In genomic region chr3:148464246-148464645, GRCh38 we compare ENCODE assay signal across 27 cellular contexts.
DNase-seq lines count a peak whose midpoint lies in the region; ATAC-seq, FAIRE-seq and TF ChIP-seq lines count a peak whose summit lies in the region.
"Had no signal": no experiment of that assay in that cellular context is flagged by ENCODE, and none has a peak within 500 bp of the region (broad histone marks: within the 10 kb centered on the region; RNA-seq: fewer than 3 reads in every experiment).

No MANE protein-coding gene starts in this region.

- no peak for ATAC-seq in stimulated activated memory B cell treated with anti-CD40 and anti-IgM and Interleukin-4, amounts not matched to agents 10 μg/mL and 1 μg/mL and 100 μg/mL, for 72 hours
- ATAC-seq: activated CD8-positive, alpha-beta T cell treated with anti-CD3 and anti-CD28 coated beads, Interleukin-2, amount 10 ng/mL, durations not matched to agents 7 days and 5 days; CD8-positive, alpha-beta T cell; effector memory CD8-positive, alpha-beta T cell; K562; lower lobe of right lung; naive thymus-derived CD8-positive, alpha-beta T cell had no signal

- no peak overlapping the region for H3K4me3 Mint-ChIP-seq in astrocyte (ENCODE audit: unreplicated experiment)
- H3K4me3 Mint-ChIP-seq in stimulated activated memory B cell treated with anti-CD40 and anti-IgM and Interleukin-4, amounts not matched to agents 10 μg/mL and 1 μg/mL and 100 μg/mL, for 72 hours = no peak overlapping the region
- no peak overlapping the region for H3K4me3 Mint-ChIP-seq in activated T-cell treated with anti-CD3 and anti-CD28 coated beads, Interleukin-2, amount 50 U/mL, for 24 hours
- H3K4me3 Mint-ChIP-seq: activated CD8-positive, alpha-beta T cell treated with anti-CD3 and anti-CD28 coated beads, Interleukin-2, amount 10 ng/mL, durations not matched to agents 7 days and 5 days; CD8-positive, alpha-beta T cell; effector memory CD8-positive, alpha-beta T cell; naive thymus-derived CD8-positive, alpha-beta T cell; stimulated activated naive CD8-positive, alpha-beta T cell treated with anti-CD3 and anti-CD28 coated beads, Interleukin-15, Interleukin-2, amounts not matched to agents 100 ng/mL and 50 ng/mL, for 24 hours had no signal

- H3K4me3 ChIP-seq in astrocyte (ENCODE audit: insufficient read depth, low read depth, low read length) (no peak overlapping the region), fibroblast of pulmonary artery (replicated peaks; ENCODE audit: low read depth, low read length) (no peak overlapping the region)
- H3K4me3 ChIP-seq: coronary artery, esophagus muscularis mucosa, K562, lower lobe of right lung, skin epidermis, vagina had no signal

- H3K4me1 ChIP-seq in astrocyte (ENCODE audit: insufficient read depth, low read length) = peaks cover 6% of the 10 kb centered on the region
- H3K4me1 ChIP-seq: esophagus muscularis mucosa, lower lobe of right lung, vagina had no signal

- H3K27me3 Mint-ChIP-seq in astrocyte (ENCODE audit: low read depth, unreplicated experiment) = no peaks in the 10 kb centered on the region
- H3K27me3 Mint-ChIP-seq in stimulated activated memory B cell treated with anti-CD40 and anti-IgM and Interleukin-4, amounts not matched to agents 10 μg/mL and 1 μg/mL and 100 μg/mL, for 72 hours = no peaks in the 10 kb centered on the region
- no peaks in the 10 kb centered on the region for H3K27me3 Mint-ChIP-seq in activated T-cell treated with anti-CD3 and anti-CD28 coated beads, Interleukin-2, amount 50 U/mL, for 24 hours
- H3K27me3 Mint-ChIP-seq: effector memory CD8-positive, alpha-beta T cell; naive thymus-derived CD8-positive, alpha-beta T cell; stimulated activated naive CD8-positive, alpha-beta T cell treated with anti-CD3 and anti-CD28 coated beads, Interleukin-15, Interleukin-2, amounts not matched to agents 100 ng/mL and 50 ng/mL, for 24 hours had no signal

- peaks cover 27% of the 10 kb centered on the region for H3K4me1 Mint-ChIP-seq in astrocyte (ENCODE audit: low read depth, unreplicated experiment)
- H3K4me1 Mint-ChIP-seq in stimulated activated memory B cell treated with anti-CD40 and anti-IgM and Interleukin-4, amounts not matched to agents 10 μg/mL and 1 μg/mL and 100 μg/mL, for 72 hours = no peaks in the 10 kb centered on the region
- no peaks in the 10 kb centered on the region for H3K4me1 Mint-ChIP-seq in activated T-cell treated with anti-CD3 and anti-CD28 coated beads, Interleukin-2, amount 50 U/mL, for 24 hours (ENCODE audit: low read depth)
- H3K4me1 Mint-ChIP-seq: naive thymus-derived CD8-positive, alpha-beta T cell had no signal

- no peaks in the 10 kb centered on the region for H3K36me3 ChIP-seq in astrocyte (ENCODE audit: insufficient read depth, low read length)
- H3K36me3 ChIP-seq: esophagus muscularis mucosa, lower lobe of right lung, vagina had no signal

- H3K79me2 ChIP-seq in astrocyte (ENCODE audit: insufficient read depth, low read length) = no peaks in the 10 kb centered on the region

- H3K36me3 Mint-ChIP-seq in astrocyte (ENCODE audit: low read depth, unreplicated experiment) = no peaks in the 10 kb centered on the region
- H3K36me3 Mint-ChIP-seq in stimulated activated memory B cell treated with anti-CD40 and anti-IgM and Interleukin-4, amounts not matched to agents 10 μg/mL and 1 μg/mL and 100 μg/mL, for 72 hours = no peaks in the 10 kb centered on the region
- no peaks in the 10 kb centered on the region for H3K36me3 Mint-ChIP-seq in activated T-cell treated with anti-CD3 and anti-CD28 coated beads, Interleukin-2, amount 50 U/mL, for 24 hours (ENCODE audit: low read depth)
- H3K36me3 Mint-ChIP-seq: CD8-positive, alpha-beta T cell; naive thymus-derived CD8-positive, alpha-beta T cell had no signal

- no peak for TF ChIP-seq CTCF in astrocyte (IDR thresholded peaks at IDR 0.05; ENCODE audit: insufficient read depth, low read depth, low read length)
- no peak for TF ChIP-seq CTCF in fibroblast of pulmonary artery (IDR thresholded peaks at IDR 0.05; ENCODE audit: low read length, missing control alignments)

- no peak overlapping the region for H3K27ac Mint-ChIP-seq in astrocyte (ENCODE audit: unreplicated experiment)
- H3K27ac Mint-ChIP-seq in stimulated activated memory B cell treated with anti-CD40 and anti-IgM and Interleukin-4, amounts not matched to agents 10 μg/mL and 1 μg/mL and 100 μg/mL, for 72 hours = no peak overlapping the region
- H3K27ac Mint-ChIP-seq in activated T-cell treated with anti-CD3 and anti-CD28 coated beads, Interleukin-2, amount 50 U/mL, for 24 hours = no peak overlapping the region
- H3K27ac Mint-ChIP-seq: activated CD8-positive, alpha-beta T cell treated with anti-CD3 and anti-CD28 coated beads, Interleukin-2, amount 10 ng/mL, durations not matched to agents 7 days and 5 days; CD8-positive, alpha-beta T cell; effector memory CD8-positive, alpha-beta T cell; naive thymus-derived CD8-positive, alpha-beta T cell; stimulated activated naive CD8-positive, alpha-beta T cell treated with anti-CD3 and anti-CD28 coated beads, Interleukin-15, Interleukin-2, amounts not matched to agents 100 ng/mL and 50 ng/mL, for 24 hours had no signal

- no peaks in the 10 kb centered on the region for H3K27me3 ChIP-seq in astrocyte (ENCODE audit: insufficient read depth, low read length)
- H3K27me3 ChIP-seq: esophagus muscularis mucosa, vagina had no signal

- H2AFZ ChIP-seq in astrocyte (ENCODE audit: low read depth, low read length) = no peak overlapping the region

- no peaks in the 10 kb centered on the region for H4K20me1 ChIP-seq in astrocyte (ENCODE audit: insufficient read depth, low read length)

- H3K9me3 Mint-ChIP-seq in astrocyte (ENCODE audit: unreplicated experiment) = no peaks in the 10 kb centered on the region
- no peaks in the 10 kb centered on the region for H3K9me3 Mint-ChIP-seq in stimulated activated memory B cell treated with anti-CD40 and anti-IgM and Interleukin-4, amounts not matched to agents 10 μg/mL and 1 μg/mL and 100 μg/mL, for 72 hours
- peaks cover 7% of the 10 kb centered on the region for H3K9me3 Mint-ChIP-seq in activated T-cell treated with anti-CD3 and anti-CD28 coated beads, Interleukin-2, amount 50 U/mL, for 24 hours
- H3K9me3 Mint-ChIP-seq: CD8-positive, alpha-beta T cell; stimulated activated naive CD8-positive, alpha-beta T cell treated with anti-CD3 and anti-CD28 coated beads, Interleukin-15, Interleukin-2, amounts not matched to agents 100 ng/mL and 50 ng/mL, for 24 hours had no signal

- DNase-seq in AG20443 (ENCODE audit: low spot score) (peak; percentile 8), HTR-8/SVneo (ENCODE audit: insufficient read length, low spot score) (peak; percentile 3), astrocyte (ENCODE audit: low read depth) (peak; percentile 17), fibroblast of pulmonary artery (ENCODE audit: low read depth) (peak; percentile 53), hippocampal formation (lab: John Stamatoyannopoulos, UW) (no peak)
- DNase-seq in activated T-cell treated with anti-CD3 and anti-CD28 coated beads, Interleukin-2, amount 50 U/mL, for 24 hours = no peak
- no peak for DNase-seq in activated CD4-positive, alpha-beta T cell treated with anti-CD3 and anti-CD28 coated beads, Interleukin-2, amount 50 U/mL, for 48 hours
- DNase-seq: activated CD8-positive, alpha-beta T cell treated with anti-CD3 and anti-CD28 coated beads, Interleukin-2, amount 10 ng/mL, durations not matched to agents 7 days and 5 days; activated gamma-delta T cell treated with Interleukin-2 at 50 U/mL for 16 hours; activated T-cell treated with anti-CD3 and anti-CD28 coated beads, Interleukin-2, amount 50 U/mL, for 1 hour; CD8-positive, alpha-beta T cell; DMS 273 treated with DMSO at 0.1 percent for 48 hours; effector memory CD8-positive, alpha-beta T cell; H7; kidney; lower lobe of right lung; naive thymus-derived CD8-positive, alpha-beta T cell; NCI-H1417 treated with DMSO at 0.1 percent for 48 hours; NCI-H510A had no signal

- no peaks in the 10 kb centered on the region for H3K9me3 ChIP-seq in astrocyte (ENCODE audit: insufficient read depth, low read depth, low read length)
- H3K9me3 ChIP-seq: esophagus muscularis mucosa, lower lobe of right lung, vagina had no signal

- no peak overlapping the region for H3K9ac ChIP-seq in astrocyte (ENCODE audit: low read length)

- no peak overlapping the region for H3K27ac ChIP-seq in astrocyte (ENCODE audit: low read depth, low read length)
- H3K27ac ChIP-seq: coronary artery, esophagus muscularis mucosa, lower lobe of right lung, skin epidermis, vagina had no signal

- no peak for FAIRE-seq in HTR-8/SVneo (lab: Jason Lieb, UNC)
- FAIRE-seq in astrocyte (lab: Jason Lieb, UNC) = peak; percentile 20
- FAIRE-seq: bronchial epithelial cell, K562, kidney had no signal

- H3K4me2 ChIP-seq in astrocyte (ENCODE audit: low read length) = no peak overlapping the region

Comparison
In these comparisons a context has a peak if more than half of its experiments do, and no peak if none do; other contexts are left out.
1. DNase-seq: peak in AG20443 (single experiment), HTR-8/SVneo (single experiment), astrocyte (single experiment) and fibroblast of pulmonary artery (single experiment); none in activated T-cell treated with anti-CD3 and anti-CD28 coated beads, Interleukin-2, amount 50 U/mL, for 24 hours (single experiment), hippocampal formation (0 of 2) and activated CD4-positive, alpha-beta T cell treated with anti-CD3 and anti-CD28 coated beads, Interleukin-2, amount 50 U/mL, for 48 hours (0 of 2).